Comparison of ENCODE assay signal across 25 cellular contexts in genomic region chr6:23277521-23278227, GRCh38.
"Had no signal": no experiment of that assay in that cellular context is flagged by ENCODE, and none has a peak within 500 bp of the region (broad histone marks: within the 10 kb centered on the region; RNA-seq: fewer than 3 reads in every experiment).

No MANE protein-coding gene starts in this region.

- H3K36me3 Mint-ChIP-seq: activated naive CD8-positive, alpha-beta T cell treated with anti-CD3 and anti-CD28 coated beads for 36 hours; immature natural killer cell had no signal

- H3K9me3 Mint-ChIP-seq: activated naive CD8-positive, alpha-beta T cell treated with anti-CD3 and anti-CD28 coated beads for 36 hours; activated T-cell treated with anti-CD3 and anti-CD28 coated beads, Interleukin-2, amount 50 U/mL, for 4 hours; activated T-helper 2 cell treated with anti-CD3 and anti-CD28 coated beads, Interferon-gamma antibody, Interleukin-2, Interleukin-4, amounts not matched to agents 10 μg/mL and 5 μg/mL and 100 μg/mL, durations not matched to agents 14 hours and 24 hours and 36 hours; neural crest cell; stimulated activated naive CD8-positive, alpha-beta T cell treated with anti-CD3 and anti-CD28 coated beads, Interleukin-15, amount 100 ng/mL, for 72 hours had no signal

- H3K4me1 Mint-ChIP-seq: activated naive CD8-positive, alpha-beta T cell treated with anti-CD3 and anti-CD28 coated beads for 36 hours; immature natural killer cell; stimulated activated naive CD8-positive, alpha-beta T cell treated with anti-CD3 and anti-CD28 coated beads, Interleukin-15, amount 100 ng/mL, for 72 hours; T-helper 17 cell had no signal

- H3K9me3 ChIP-seq: mucosa of descending colon, psoas muscle, uterus had no signal

- H3K36me3 ChIP-seq: cardiac muscle cell, uterus had no signal

- H3K27ac Mint-ChIP-seq: activated naive CD8-positive, alpha-beta T cell treated with anti-CD3 and anti-CD28 coated beads for 36 hours; activated T-helper 2 cell treated with anti-CD3 and anti-CD28 coated beads, Interferon-gamma antibody, Interleukin-2, Interleukin-4, amounts not matched to agents 10 μg/mL and 5 μg/mL and 100 μg/mL, durations not matched to agents 14 hours and 24 hours and 36 hours; immature natural killer cell; stimulated activated naive CD8-positive, alpha-beta T cell treated with anti-CD3 and anti-CD28 coated beads, Interleukin-15, amount 100 ng/mL, for 72 hours; T-helper 17 cell had no signal

- H3K27me3 Mint-ChIP-seq: activated naive CD8-positive, alpha-beta T cell treated with anti-CD3 and anti-CD28 coated beads for 36 hours; stimulated activated naive CD8-positive, alpha-beta T cell treated with anti-CD3 and anti-CD28 coated beads, Interleukin-15, amount 100 ng/mL, for 72 hours; T-helper 17 cell had no signal

- H3K4me3 ChIP-seq: cardiac muscle cell, mucosa of descending colon, psoas muscle, uterus had no signal

- DNase-seq: activated CD4-positive, alpha-beta T cell treated with anti-CD3 and anti-CD28 coated beads for 4 hours; activated CD4-positive, alpha-beta T cell treated with anti-CD3 and anti-CD28 coated beads, Interleukin-2, amount 50 U/mL, for 48 hours; activated CD4-positive, CD25-positive, alpha-beta regulatory T cell; activated CD8-positive, alpha-beta memory T cell treated with anti-CD3 and anti-CD28 coated beads, Interleukin-2, amount 50 U/mL, for 48 hours; activated naive CD4-positive, alpha-beta T cell treated with Interleukin-2 at 50 U/mL for 16 hours; activated naive CD8-positive, alpha-beta T cell treated with anti-CD3 and anti-CD28 coated beads for 36 hours; activated T-cell treated with anti-CD3 and anti-CD28 coated beads, Interleukin-2, amount 50 U/mL, for 4 hours; dermis blood vessel endothelial cell; effector memory CD4-positive, alpha-beta T cell; foreskin keratinocyte; immature natural killer cell; left ventricle myocardium superior; mammary epithelial cell; mucosa of descending colon; psoas muscle; right cardiac atrium; stimulated activated CD4-positive, alpha-beta T cell treated with anti-CD3 and anti-CD28 coated beads, Interleukin-1b, Interleukin-23, amount 100 ng/mL, for 48 hours; stimulated activated naive CD8-positive, alpha-beta T cell treated with anti-CD3 and anti-CD28 coated beads, Interleukin-15, amount 100 ng/mL, for 72 hours; SW 1271; T-helper 17 cell; trophoblast cell; uterus had no signal

- H3K4me3 Mint-ChIP-seq: activated naive CD8-positive, alpha-beta T cell treated with anti-CD3 and anti-CD28 coated beads for 36 hours; activated T-cell treated with anti-CD3 and anti-CD28 coated beads, Interleukin-2, amount 50 U/mL, for 4 hours; immature natural killer cell; neural crest cell; stimulated activated naive CD8-positive, alpha-beta T cell treated with anti-CD3 and anti-CD28 coated beads, Interleukin-15, amount 100 ng/mL, for 72 hours; T-helper 17 cell had no signal

- H3K27me3 ChIP-seq: cardiac muscle cell, foreskin keratinocyte, uterus had no signal

- H3K4me1 ChIP-seq: foreskin keratinocyte, psoas muscle, uterus had no signal
